ENCODE assay signal across 24 cellular contexts in the genomic region with DNA sequence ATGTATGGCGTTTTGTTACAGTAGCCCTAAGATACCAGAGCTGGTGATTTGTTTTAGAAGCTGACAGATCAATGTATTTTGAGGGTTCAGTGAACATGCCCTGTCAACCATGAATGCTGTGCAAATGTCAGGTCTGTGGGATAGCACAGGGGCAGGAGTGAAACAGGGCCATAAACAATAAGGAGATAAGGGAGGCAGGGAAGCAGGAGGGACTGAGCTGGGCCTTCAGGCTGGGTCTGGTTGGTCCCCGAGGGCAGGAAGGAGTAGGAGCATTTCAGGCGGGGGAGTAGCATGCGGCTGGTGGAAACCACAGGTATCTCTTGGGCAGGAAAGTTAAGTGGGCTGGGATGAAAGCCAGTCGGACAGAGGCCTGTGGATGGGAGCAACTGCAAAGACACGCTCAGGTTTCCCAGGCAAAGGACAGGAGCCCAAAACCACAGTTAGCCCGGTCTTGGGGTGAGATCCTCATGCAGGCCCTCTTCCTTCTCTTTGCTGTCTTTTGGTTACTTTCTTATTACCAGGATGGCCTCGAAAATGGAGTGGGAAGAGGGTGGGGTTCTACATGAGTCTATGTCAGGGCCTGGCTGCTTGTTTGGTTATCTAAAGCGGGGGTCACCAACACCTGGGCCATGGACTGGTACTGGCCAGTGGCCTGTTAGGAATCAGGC.
DNase-seq lines count a peak whose midpoint lies in the region; FAIRE-seq and TF ChIP-seq lines count a peak whose summit lies in the region.
"Had no signal": no experiment of that assay in that cellular context is flagged by ENCODE, and none has a peak within 500 bp of the region (broad histone marks: within the 10 kb centered on the region; RNA-seq: fewer than 3 reads in every experiment).

No MANE protein-coding gene starts in this region.

- H3K4me1 Mint-ChIP-seq in endothelial cell (ENCODE audit: unreplicated experiment) = peaks cover 2% of the 10 kb centered on the region
- no peaks in the 10 kb centered on the region for H3K4me1 Mint-ChIP-seq in activated CD4-positive, alpha-beta T cell treated with anti-CD3 and anti-CD28 coated beads, Interleukin-2, amount 10 ng/mL, durations not matched to agents 24 days and 14 days
- H3K4me1 Mint-ChIP-seq: activated naive CD8-positive, alpha-beta T cell treated with anti-CD3 and anti-CD28 coated beads for 36 hours; neural progenitor cell had no signal

- H3K9me3 ChIP-seq in small intestine (ENCODE audit: control insufficient read depth, low read depth) = no peaks in the 10 kb centered on the region

- peaks cover 7% of the 10 kb centered on the region for H3K9me3 Mint-ChIP-seq in endothelial cell (ENCODE audit: unreplicated experiment)
- peaks cover 5% of the 10 kb centered on the region for H3K9me3 Mint-ChIP-seq in activated CD4-positive, alpha-beta T cell treated with anti-CD3 and anti-CD28 coated beads, Interleukin-2, amount 10 ng/mL, durations not matched to agents 24 days and 14 days

- FAIRE-seq in GM12891 (lab: Jason Lieb, UNC) (peak; percentile 60), small intestine (lab: Jason Lieb, UNC) (no peak)
- FAIRE-seq: D721Med, kidney had no signal

- no peak overlapping the region for H3K4me3 Mint-ChIP-seq in endothelial cell (ENCODE audit: unreplicated experiment)
- H3K4me3 Mint-ChIP-seq in activated CD4-positive, alpha-beta T cell treated with anti-CD3 and anti-CD28 coated beads, Interleukin-2, amount 10 ng/mL, durations not matched to agents 24 days and 14 days = no peak overlapping the region
- H3K4me3 Mint-ChIP-seq: activated CD8-positive, alpha-beta T cell treated with anti-CD3 and anti-CD28 coated beads, Interleukin-2, amount 10 ng/mL, durations not matched to agents 7 days and 5 days; activated naive CD8-positive, alpha-beta T cell treated with anti-CD3 and anti-CD28 coated beads for 36 hours; neural progenitor cell; T-helper 1 cell treated with Interleukin-12 subunit alpha and Interleukin-12 subunit beta and Interleukin-4 antibody, amounts not matched to agents 30 μg/mL and 1 μg/mL, for 36 hours had no signal

- 69 to 79% (median 77%) methylated on average over 9 of the region's 9 CpGs for WGBS in small intestine, 3 donors

- no peak for DNase-seq in GM12891 (ENCODE audit: insufficient read length, low spot score)
- DNase-seq in NCI-H226 = peak; percentile 84
- no peak for DNase-seq in endothelial cell (ENCODE audit: low spot score)
- DNase-seq in small intestine = peak; percentile 38
- no peak for DNase-seq in DMS153 (lab: John Stamatoyannopoulos, UW)
- DNase-seq in NCI-H1417 treated with DMSO at 0.1 percent for 48 hours (lab: John Stamatoyannopoulos, UW) = no peak
- DNase-seq in activated CD4-positive, alpha-beta T cell treated with anti-CD3 and anti-CD28 coated beads, Interleukin-2, amount 10 ng/mL, durations not matched to agents 24 days and 14 days = no peak
- DNase-seq: activated CD4-positive, CD25-positive, alpha-beta regulatory T cell treated with anti-CD3 and anti-CD28 coated beads, Interleukin-2, amount 50 U/mL, for 72 hours; activated CD8-positive, alpha-beta T cell treated with anti-CD3 and anti-CD28 coated beads, Interleukin-2, amount 10 ng/mL, durations not matched to agents 7 days and 5 days; activated naive CD8-positive, alpha-beta T cell treated with anti-CD3 and anti-CD28 coated beads for 36 hours; dermis blood vessel endothelial cell; EL; H7; KG1; kidney; NCI-H1694 treated with DMSO at 0.1 percent for 48 hours; NCI-H510A; sigmoid colon; stimulated activated naive CD4-positive, alpha-beta T cell had no signal

- H3K27ac ChIP-seq in small intestine (ENCODE audit: low read depth in 1 of 2, low read length in 1 of 2) = no peak overlapping the region
- H3K27ac ChIP-seq: neural progenitor cell, sigmoid colon, SK-N-MC had no signal

- peaks cover 5% of the 10 kb centered on the region for H3K27me3 Mint-ChIP-seq in endothelial cell (ENCODE audit: unreplicated experiment)
- peaks cover 2% of the 10 kb centered on the region for H3K27me3 Mint-ChIP-seq in activated CD4-positive, alpha-beta T cell treated with anti-CD3 and anti-CD28 coated beads, Interleukin-2, amount 10 ng/mL, durations not matched to agents 24 days and 14 days

- no peaks in the 10 kb centered on the region for H3K36me3 ChIP-seq in small intestine (ENCODE audit: control insufficient read depth in 2 of 2, insufficient read depth in 2 of 2, low read length in 2 of 2)
- H3K36me3 ChIP-seq: neural progenitor cell, sigmoid colon had no signal

- no peak for TF ChIP-seq CTCF in endothelial cell (IDR thresholded peaks at IDR 0.05; ENCODE audit: unreplicated experiment)

- H3K27me3 ChIP-seq in small intestine (ENCODE audit: control insufficient read depth in 2 of 2, insufficient read depth in 2 of 2, low read length in 2 of 2) = no peaks in the 10 kb centered on the region
- H3K27me3 ChIP-seq: neural progenitor cell, sigmoid colon had no signal

- peak overlapping the region; percentile 45 for H3K27ac Mint-ChIP-seq in endothelial cell (ENCODE audit: unreplicated experiment)
- H3K27ac Mint-ChIP-seq in activated CD4-positive, alpha-beta T cell treated with anti-CD3 and anti-CD28 coated beads, Interleukin-2, amount 10 ng/mL, durations not matched to agents 24 days and 14 days = no peak overlapping the region
- H3K27ac Mint-ChIP-seq: activated CD8-positive, alpha-beta T cell treated with anti-CD3 and anti-CD28 coated beads, Interleukin-2, amount 10 ng/mL, durations not matched to agents 7 days and 5 days; activated naive CD8-positive, alpha-beta T cell treated with anti-CD3 and anti-CD28 coated beads for 36 hours; activated T-helper 2 cell treated with anti-CD3 and anti-CD28 coated beads, Interferon-gamma antibody, Interleukin-2, Interleukin-4, amounts not matched to agents 10 μg/mL and 5 μg/mL and 100 μg/mL, durations not matched to agents 14 hours and 24 hours and 36 hours; neural progenitor cell; T-helper 1 cell treated with Interleukin-12 subunit alpha and Interleukin-12 subunit beta and Interleukin-4 antibody, amounts not matched to agents 30 μg/mL and 1 μg/mL, for 36 hours had no signal

- peaks cover 12% of the 10 kb centered on the region for H3K36me3 Mint-ChIP-seq in endothelial cell (ENCODE audit: low read depth, unreplicated experiment)
- H3K36me3 Mint-ChIP-seq in activated CD4-positive, alpha-beta T cell treated with anti-CD3 and anti-CD28 coated beads, Interleukin-2, amount 10 ng/mL, durations not matched to agents 24 days and 14 days (ENCODE audit: low read depth) = no peaks in the 10 kb centered on the region
- H3K36me3 Mint-ChIP-seq: activated naive CD8-positive, alpha-beta T cell treated with anti-CD3 and anti-CD28 coated beads for 36 hours; neural progenitor cell had no signal

- H3K4me1 ChIP-seq in small intestine (ENCODE audit: control insufficient read depth in 2 of 2, insufficient read depth in 1 of 2, low read depth in 1 of 2, low read length in 1 of 2) = no peaks in the 10 kb centered on the region
- H3K4me1 ChIP-seq: neural progenitor cell, sigmoid colon had no signal

- intact Hi-C loops in activated CD4-positive, alpha-beta T cell treated with anti-CD3 and anti-CD28 coated beads, Interleukin-2, amount 10 ng/mL, durations not matched to agents 24 days and 14 days (cut with micrococcal nuclease) = no loop called here

- no peak for TF ChIP-seq POLR2A in GM12891 (IDR thresholded peaks at IDR 0.05; ENCODE audit: low read depth, low read length)

- H3K4me3 ChIP-seq in small intestine (ENCODE audit: low read depth in 1 of 2, low read length in 2 of 2) = no peak overlapping the region
- H3K4me3 ChIP-seq: neural progenitor cell, sigmoid colon, SK-N-MC had no signal

TF ChIP-seq in GM12891, 5 proteins besides CTCF, POLR2A, EP300 and RAD21:
- TF ChIP-seq POLR2AphosphoS5 (IDR thresholded peaks at IDR 0.05; ENCODE audit: low read depth, low read length) (no peak), SPI1 (IDR thresholded peaks at IDR 0.05; ENCODE audit: low read depth, low read length) (no peak), PAX5 (IDR thresholded peaks at IDR 0.05; ENCODE audit: insufficient read depth, low read length, severe bottlenecking) (no peak), POU2F2 (IDR thresholded peaks at IDR 0.05; ENCODE audit: low read depth, low read length) (no peak), TAF1 (IDR thresholded peaks at IDR 0.05; ENCODE audit: low read depth, low read length) (no peak)

Comparison
In these comparisons a context has a peak if more than half of its experiments do, and no peak if none do; other contexts are left out.
1. DNase-seq: peak in NCI-H226 (single experiment) and small intestine (single experiment); none in GM12891 (single experiment), endothelial cell (single experiment), DMS153 (single experiment), NCI-H1417 treated with DMSO at 0.1 percent for 48 hours (single experiment) and activated CD4-positive, alpha-beta T cell treated with anti-CD3 and anti-CD28 coated beads, Interleukin-2, amount 10 ng/mL, durations not matched to agents 24 days and 14 days (single experiment).